In genomic region chr21:17610862-17611261, GRCh38 we compare ENCODE assay signal across 8 cellular contexts. TPM values are rescaled to one million over a fixed set of nuclear protein-coding genes. Genes with fewer than 3 reads are reported as not detected.
DNase-seq lines count a peak whose midpoint lies in the region; ATAC-seq and TF ChIP-seq lines count a peak whose summit lies in the region.

No MANE protein-coding gene starts in this region.

- POLR2A ChIA-PET in A673 (lab: Charles Lee; ENCODE audit: low non-redundant PET) = no interaction called here

- H3K4me3 Mint-ChIP-seq in activated naive CD8-positive, alpha-beta T cell treated with anti-CD3 and anti-CD28 coated beads for 36 hours = peak overlapping the region; percentile 96
- H3K4me3 Mint-ChIP-seq in immature natural killer cell = peak overlapping the region; percentile 90 to 94 (median 93)

- H3K9me3 Mint-ChIP-seq in activated naive CD8-positive, alpha-beta T cell treated with anti-CD3 and anti-CD28 coated beads for 36 hours = no peaks in the 10 kb centered on the region
- H3K9me3 Mint-ChIP-seq in immature natural killer cell = no peaks in the 10 kb centered on the region

- H3K36me3 ChIP-seq in A673 (ENCODE audit: insufficient read depth, low read length, poor library complexity, severe bottlenecking) = peaks cover 32% of the 10 kb centered on the region
- peaks cover 4 to 12% (median 8%) of the 10 kb centered on the region in 5 donors for H3K36me3 ChIP-seq in subcutaneous abdominal adipose tissue (ENCODE audit: control insufficient read depth in 5 of 5, insufficient read depth in 5 of 5, low read length in 5 of 5)

- no peak for ATAC-seq in HG03095 (IDR thresholded peaks at IDR 0.05; ENCODE audit: unreplicated experiment)

- peaks cover 38% of the 10 kb centered on the region for H3K36me3 Mint-ChIP-seq in activated naive CD8-positive, alpha-beta T cell treated with anti-CD3 and anti-CD28 coated beads for 36 hours
- peaks cover 0 to 13% (median 3%) of the 10 kb centered on the region in 3 donors for H3K36me3 Mint-ChIP-seq in immature natural killer cell

- no peaks in the 10 kb centered on the region for H3K9me3 ChIP-seq in A673 (ENCODE audit: low read depth, low read length, poor library complexity, severe bottlenecking)
- no peaks in the 10 kb centered on the region for H3K9me3 ChIP-seq in subcutaneous abdominal adipose tissue (ENCODE audit: control insufficient read depth in 5 of 5, low read length in 5 of 5)

- H3K27me3 ChIP-seq in A673 (replicated peaks; ENCODE audit: insufficient read depth, low read depth, low read length, poor library complexity) (no peaks in the 10 kb centered on the region), subcutaneous abdominal adipose tissue (ENCODE audit: control insufficient read depth in 5 of 5, insufficient read depth in 4 of 5, low read length in 5 of 5) (no peaks in the 10 kb centered on the region)

- H3K4me1 Mint-ChIP-seq in activated naive CD8-positive, alpha-beta T cell treated with anti-CD3 and anti-CD28 coated beads for 36 hours = peaks cover 26% of the 10 kb centered on the region
- peaks cover 15 to 28% of the 10 kb centered on the region in 2 donors for H3K4me1 Mint-ChIP-seq in immature natural killer cell

- no TSS peak for BruUV-seq in A673 (replicated peaks; lab: Mats Ljungman, UMichigan)

- peaks cover 7% of the 10 kb centered on the region for H3K4me1 ChIP-seq in A673 (ENCODE audit: insufficient read depth, low read length, poor library complexity, severe bottlenecking)
- peaks cover 0 to 18% (median 15%) of the 10 kb centered on the region in 5 donors for H3K4me1 ChIP-seq in subcutaneous abdominal adipose tissue (ENCODE audit: control insufficient read depth in 5 of 5, insufficient read depth in 5 of 5, low read length in 5 of 5)

- H3K27ac Mint-ChIP-seq in activated naive CD8-positive, alpha-beta T cell treated with anti-CD3 and anti-CD28 coated beads for 36 hours = peak overlapping the region; percentile 94
- peak overlapping the region in 5 of 6 donors; percentile 90 to 99 (median 94) for H3K27ac Mint-ChIP-seq in immature natural killer cell

- H3K4me3 ChIP-seq in A673 (ENCODE audit: low read depth, low read length, poor library complexity, severe bottlenecking) (peak overlapping the region; percentile 89), HFF-Myc (replicated peaks; ENCODE audit: low read depth, low read length) (peak overlapping the region; percentile 95), subcutaneous abdominal adipose tissue (ENCODE audit: low read depth in 1 of 5, low read length in 5 of 5) (peak overlapping the region; percentile 85 to 91 (median 90))

- peak; percentile 7 for DNase-seq in A673 (ENCODE audit: low spot score)
- no peak for DNase-seq in HFF-Myc (ENCODE audit: extremely low read depth, low read depth)
- DNase-seq in activated naive CD8-positive, alpha-beta T cell treated with anti-CD3 and anti-CD28 coated beads for 36 hours = no peak
- no peak for DNase-seq in immature natural killer cell
- DNase-seq in NCI-H1694 (lab: John Stamatoyannopoulos, UW) = no peak
- DNase-seq in NCI-H1694 treated with DMSO at 0.1 percent for 48 hours (lab: John Stamatoyannopoulos, UW) = no peak

- intact Hi-C loops in A673 (cut with micrococcal nuclease; ENCODE audit: unreplicated experiment) = loop anchor here (10.0 kb wide), 1 partner anchor 204 kb away; the partner anchor contains the start of gene C21orf91

- no peak for TF ChIP-seq CTCF in A673 (conservative IDR thresholded peaks at IDR 0.05; ENCODE audit: low read depth, low read length)
- TF ChIP-seq CTCF in HFF-Myc (IDR thresholded peaks at IDR 0.05; ENCODE audit: low read depth, low read length, missing control alignments) = no peak

- H3K27ac ChIP-seq in A673 (ENCODE audit: low read depth, low read length, poor library complexity, severe bottlenecking) (peak overlapping the region; percentile 95), subcutaneous abdominal adipose tissue (ENCODE audit: low read depth, low read length) (peak overlapping the region; percentile 98)

- CTCF ChIA-PET in A673 (lab: Charles Lee) = no interaction called here

- no peaks in the 10 kb centered on the region for H3K27me3 Mint-ChIP-seq in activated naive CD8-positive, alpha-beta T cell treated with anti-CD3 and anti-CD28 coated beads for 36 hours
- H3K27me3 Mint-ChIP-seq in immature natural killer cell (ENCODE audit: low read depth in 3 of 3) = peaks cover 4 to 14% (median 7%) of the 10 kb centered on the region in 3 donors

- H3K9ac ChIP-seq in subcutaneous abdominal adipose tissue (ENCODE audit: low read length in 5 of 5) = peak overlapping the region in 4 of 5 donors; percentile 88 to 96 (median 92)

RNA-seq across cellular contexts. Expression of gene BTG3, which starts 1.8 kb away (rescaled TPM):
- total RNA-seq in A673 (2021) = 63.0 and 76.8 TPM in 2 replicates
- total RNA-seq in activated naive CD8-positive, alpha-beta T cell treated with anti-CD3 and anti-CD28 coated beads for 36 hours = 10 to 100 TPM; 40.8 to 42.6 TPM
- 1 to 10 TPM; 6.4 to 9.2 (median 7.4) TPM for polyA plus RNA-seq in immature natural killer cell
